ENCODE assay signal across 11 cellular contexts in the genomic region with DNA sequence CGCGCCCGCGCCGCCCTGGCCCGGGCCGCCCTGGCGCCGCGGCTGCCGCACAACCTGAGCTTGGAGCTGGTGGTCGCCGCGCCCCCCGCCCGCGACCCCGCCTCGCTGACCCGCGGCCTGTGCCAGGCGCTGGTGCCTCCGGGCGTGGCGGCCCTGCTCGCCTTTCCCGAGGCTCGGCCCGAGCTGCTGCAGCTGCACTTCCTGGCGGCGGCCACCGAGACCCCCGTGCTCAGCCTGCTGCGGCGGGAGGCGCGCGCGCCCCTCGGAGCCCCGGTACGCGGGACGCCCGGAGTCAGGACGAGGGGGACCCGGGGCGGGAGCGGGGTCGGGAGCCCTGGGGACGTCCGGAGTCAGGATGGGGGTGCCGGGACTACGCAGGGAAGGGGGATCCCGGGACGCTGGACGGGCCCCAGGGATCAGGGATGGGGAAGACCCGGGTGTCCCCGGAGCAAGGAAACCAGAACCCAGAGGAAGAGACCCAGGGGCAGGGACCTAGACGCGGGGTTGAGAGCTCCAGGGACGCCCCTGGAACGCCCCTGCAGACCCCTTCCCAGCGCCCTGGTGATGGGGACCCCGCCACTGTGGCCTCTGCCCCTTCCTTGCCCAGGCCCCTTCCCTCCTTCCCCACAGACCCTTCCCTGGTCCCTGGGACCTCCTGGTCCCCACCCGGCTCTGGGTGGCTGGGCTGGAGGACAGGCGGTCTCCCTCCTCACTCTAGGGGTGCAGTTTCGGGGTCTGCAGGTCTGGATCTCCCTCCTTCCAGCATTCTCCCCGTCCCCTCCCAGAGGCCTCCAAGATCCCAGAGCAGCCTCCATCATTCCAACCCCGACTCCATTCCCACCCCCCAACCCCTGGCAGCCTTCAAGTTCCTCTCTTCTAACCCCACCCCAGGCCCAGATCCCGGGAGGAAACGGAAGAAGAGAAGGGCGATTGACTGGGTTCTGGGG. TPM values are rescaled to one million over a fixed set of nuclear protein-coding genes. Genes with fewer than 3 reads are reported as not detected.
DNase-seq lines count a peak whose midpoint lies in the region; ATAC-seq and TF ChIP-seq lines count a peak whose summit lies in the region.
"Had no signal": no experiment of that assay in that cellular context is flagged by ENCODE, and none has a peak within 500 bp of the region (broad histone marks: within the 10 kb centered on the region; RNA-seq: fewer than 3 reads in every experiment).

No MANE protein-coding gene starts in this region.

- H3K9me3 ChIP-seq in MM.1S (replicated peaks; ENCODE audit: insufficient read depth, low read length), result no peaks in the 10 kb centered on the region

- H3K9me2 ChIP-seq in GM23338 (ENCODE audit: insufficient read depth) (no peaks in the 10 kb centered on the region), MM.1S (replicated peaks; ENCODE audit: insufficient read depth, low read length) (no peaks in the 10 kb centered on the region)

- H3K27me3 ChIP-seq in GM23338 (ENCODE audit: insufficient read depth), result peaks cover 45% of the 10 kb centered on the region
- H3K27me3 ChIP-seq in MM.1S (replicated peaks; ENCODE audit: insufficient read depth, low read length), result peaks cover 51% of the 10 kb centered on the region

- POLR2A ChIA-PET in naive thymus-derived CD8-positive, alpha-beta T cell (lab: Charles Lee), result interaction anchor here (0.6 to 1.5 kb wide), 4 partner anchors 19 to 137 kb away, joined by 3 to 8 read pairs (median 3); no protein-coding TSS in a partner anchor

- H3K9me3 Mint-ChIP-seq in CD14-positive monocyte (peaks cover 0 to 16% (median 9%) of the 10 kb centered on the region in 7 donors), GM23338 (peaks cover 3% of the 10 kb centered on the region; the same call in 1 of the 3 replicates)
- H3K9me3 Mint-ChIP-seq in central memory CD8-positive, alpha-beta T cell, result no peaks in the 10 kb centered on the region
- H3K9me3 Mint-ChIP-seq in naive thymus-derived CD8-positive, alpha-beta T cell, result peaks cover 0 to 3% (median 0%) of the 10 kb centered on the region in 9 donors

- H3K4me3 Mint-ChIP-seq in CD14-positive monocyte (peak overlapping the region; percentile 41 to 84), GM23338 (peak overlapping the region; percentile 52)
- peak overlapping the region; percentile 49 for H3K4me3 Mint-ChIP-seq in central memory CD8-positive, alpha-beta T cell
- peak overlapping the region in 8 of 10 donors; percentile 7 to 69 (median 48) for H3K4me3 Mint-ChIP-seq in naive thymus-derived CD8-positive, alpha-beta T cell
- H3K4me3 Mint-ChIP-seq: activated CD8-positive, alpha-beta memory T cell treated with anti-CD3 and anti-CD28 coated beads, Interleukin-2, amount 10 ng/mL, durations not matched to agents 7 days and 5 days had no signal

- H4K20me1 ChIP-seq in GM23338 (replicated peaks; ENCODE audit: insufficient read depth) (no peaks in the 10 kb centered on the region), MM.1S (ENCODE audit: insufficient read depth, low read length) (no peaks in the 10 kb centered on the region)

- H3K4me1 ChIP-seq in GM23338 (ENCODE audit: insufficient read depth) (no peaks in the 10 kb centered on the region; the same call in 1 of the 2 replicates), MM.1S (ENCODE audit: low read length) (peaks cover 5% of the 10 kb centered on the region)

- no peak overlapping the region for H3K9ac ChIP-seq in MM.1S (ENCODE audit: low read length)

- H3K4me1 Mint-ChIP-seq in CD14-positive monocyte, result peaks cover 12% of the 10 kb centered on the region
- peaks cover 3% of the 10 kb centered on the region; the same call in 2 of the 3 replicates for H3K4me1 Mint-ChIP-seq in GM23338
- H3K4me1 Mint-ChIP-seq in central memory CD8-positive, alpha-beta T cell, result peaks cover 18% of the 10 kb centered on the region
- H3K4me1 Mint-ChIP-seq in naive thymus-derived CD8-positive, alpha-beta T cell, result peaks cover 10 to 28% (median 22%) of the 10 kb centered on the region in 4 donors

- H3K27ac Mint-ChIP-seq in CD14-positive monocyte (peak overlapping the region in 1 of 7 donors; percentile 63), GM23338 (no peak overlapping the region)
- peak overlapping the region; percentile 46 for H3K27ac Mint-ChIP-seq in central memory CD8-positive, alpha-beta T cell (ENCODE audit: low read depth)
- peak overlapping the region in 2 of 10 donors; percentile 43 to 47 for H3K27ac Mint-ChIP-seq in naive thymus-derived CD8-positive, alpha-beta T cell
- H3K27ac Mint-ChIP-seq: activated CD8-positive, alpha-beta memory T cell treated with anti-CD3 and anti-CD28 coated beads, Interleukin-2, amount 10 ng/mL, durations not matched to agents 7 days and 5 days had no signal

- TF ChIP-seq CTCF in CD14-positive monocyte (IDR thresholded peaks at IDR 0.05) (no peak), GM23338 (conservative IDR thresholded peaks at IDR 0.05; ENCODE audit: low read depth in 2 of 2) (no peak), MM.1S (IDR thresholded peaks at IDR 0.05; ENCODE audit: low read length) (no peak)

- ATAC-seq in GM23338, result peak; percentile 3
- no peak for ATAC-seq in central memory CD8-positive, alpha-beta T cell (replicated peaks; ENCODE audit: extremely low read depth, poor library complexity, severe bottlenecking)
- no peak for ATAC-seq in naive thymus-derived CD8-positive, alpha-beta T cell

- H3K36me3 Mint-ChIP-seq in CD14-positive monocyte (peaks cover 0 to 6% of the 10 kb centered on the region in 2 donors), GM23338 (ENCODE audit: low read depth) (no peaks in the 10 kb centered on the region)
- peaks cover 16% of the 10 kb centered on the region for H3K36me3 Mint-ChIP-seq in central memory CD8-positive, alpha-beta T cell (ENCODE audit: insufficient read depth)
- H3K36me3 Mint-ChIP-seq in naive thymus-derived CD8-positive, alpha-beta T cell, result peaks cover 0 to 4% (median 0%) of the 10 kb centered on the region in 3 donors
- H3K36me3 Mint-ChIP-seq: activated CD8-positive, alpha-beta memory T cell treated with anti-CD3 and anti-CD28 coated beads, Interleukin-2, amount 10 ng/mL, durations not matched to agents 7 days and 5 days had no signal

- no peak for DNase-seq in CD14-positive monocyte (ENCODE audit: low spot score)
- peak; percentile 44 for DNase-seq in GM23338 (ENCODE audit: low spot score)
- no peak for DNase-seq in central memory CD8-positive, alpha-beta T cell (ENCODE audit: low spot score in 2 of 2)
- no peak for DNase-seq in naive thymus-derived CD8-positive, alpha-beta T cell
- no peak for DNase-seq in MM.1S
- no peak for DNase-seq in RPMI8226
- no peak for DNase-seq in activated CD4-positive, alpha-beta T cell treated with anti-CD3 and anti-CD28 coated beads for 4 hours

- intact Hi-C loops in CD14-positive monocyte (cut with micrococcal nuclease), result loop anchor here (1.0 kb wide), 2 partner anchors 79 to 80 kb away; no protein-coding TSS in a partner anchor

- H3K4me3 ChIP-seq in GM23338, result peak overlapping the region; percentile 54
- H3K4me3 ChIP-seq in MM.1S (ENCODE audit: low read length), result no peak overlapping the region

- peaks cover 6% of the 10 kb centered on the region; the same call in 1 of the 2 replicates for H3F3A ChIP-seq in GM23338 (replicated peaks; ENCODE audit: low read depth)
- peaks cover 7% of the 10 kb centered on the region; the same call in 1 of the 2 replicates for H3F3A ChIP-seq in MM.1S (ENCODE audit: insufficient read depth, low read length)

- H3K36me3 ChIP-seq in GM23338 (ENCODE audit: insufficient read depth) (no peaks in the 10 kb centered on the region), MM.1S (replicated peaks; ENCODE audit: insufficient read depth, low read length) (no peaks in the 10 kb centered on the region)

- H3K4me2 ChIP-seq in GM23338 (peak overlapping the region; percentile 78), MM.1S (ENCODE audit: low read depth, low read length) (no peak overlapping the region)

- H3K27me3 Mint-ChIP-seq in CD14-positive monocyte (ENCODE audit: low read depth in 3 of 3), result peaks cover 51 to 71% (median 55%) of the 10 kb centered on the region in 3 donors
- peaks cover 57% of the 10 kb centered on the region for H3K27me3 Mint-ChIP-seq in GM23338 (ENCODE audit: insufficient read depth, low read depth, poor library complexity)
- peaks cover 34% of the 10 kb centered on the region for H3K27me3 Mint-ChIP-seq in central memory CD8-positive, alpha-beta T cell
- H3K27me3 Mint-ChIP-seq in naive thymus-derived CD8-positive, alpha-beta T cell, result peaks cover 5 to 32% (median 11%) of the 10 kb centered on the region in 5 donors

- H2AFZ ChIP-seq in GM23338, result peak overlapping the region; percentile 59; the same call in 1 of the 2 replicates
- no peak overlapping the region for H2AFZ ChIP-seq in MM.1S (ENCODE audit: low read length)

- H3K27ac ChIP-seq in GM23338 (ENCODE audit: low read depth), result no peak overlapping the region
- H3K27ac ChIP-seq in MM.1S (ENCODE audit: low read length), result no peak overlapping the region

- H3K79me2 ChIP-seq in GM23338 (replicated peaks; ENCODE audit: insufficient read depth) (no peaks in the 10 kb centered on the region), MM.1S (ENCODE audit: low read length) (no peaks in the 10 kb centered on the region)

RNA-seq across cellular contexts. Expression of a gene that starts 0.6 kb away (rescaled TPM):
- under 1 TPM in 1 of 2 donors, not detected in 1; 0.13 TPM for polyA plus RNA-seq in CD14-positive monocyte
- total RNA-seq in GM23338 (2014; rRNA removed; shearing (Covaris generic)), result 0.23 and 2.8 TPM in 2 replicates
- polyA plus RNA-seq in GM23338 (2016; fragmentation: Nextera tagmentation; extraction: Ambion mirVana), result 0.11 and 0.28 TPM in 2 replicates
- not detected for total RNA-seq in naive thymus-derived CD8-positive, alpha-beta T cell
- not detected for polyA plus RNA-seq in naive thymus-derived CD8-positive, alpha-beta T cell
- total RNA-seq: activated CD8-positive, alpha-beta memory T cell treated with anti-CD3 and anti-CD28 coated beads, Interleukin-2, amount 10 ng/mL, durations not matched to agents 7 days and 5 days; skeletal muscle tissue had no signal

RNA-seq across cellular contexts. Expression of a gene that starts 16.7 kb away (rescaled TPM):
- polyA plus RNA-seq in CD14-positive monocyte, result 10 to 100 TPM; 49.9 to 52.7 TPM
- 112 and 157 TPM in 2 replicates for total RNA-seq in GM23338 (2014; rRNA removed; shearing (Covaris generic))
- polyA plus RNA-seq in GM23338 (2016; fragmentation: Nextera tagmentation; extraction: Ambion mirVana), result 155 and 156 TPM in 2 replicates
- total RNA-seq in naive thymus-derived CD8-positive, alpha-beta T cell, result 10 to 100 TPM; 50.6 to 54.1 TPM
- polyA plus RNA-seq in naive thymus-derived CD8-positive, alpha-beta T cell, result 10 to 100 TPM; 51.2 to 72.7 (median 64.1) TPM

RNA-seq across cellular contexts. Expression of a gene that starts 20.1 kb away (rescaled TPM):
- polyA plus RNA-seq in CD14-positive monocyte (10 to 100 TPM; 37.4 to 45.0 TPM), GM23338 (2016; fragmentation: Nextera tagmentation; extraction: Ambion mirVana) (82.8 and 84.5 TPM in 2 replicates)
- 144 and 196 TPM in 2 replicates for total RNA-seq in GM23338 (2014; rRNA removed; shearing (Covaris generic))
- 100 to 1,000 TPM; 331 to 365 TPM for total RNA-seq in naive thymus-derived CD8-positive, alpha-beta T cell
- 10 to 100 TPM; 37.9 to 77.0 (median 52.0) TPM for polyA plus RNA-seq in naive thymus-derived CD8-positive, alpha-beta T cell

RNA-seq across cellular contexts. Expression of a gene that starts 20.5 kb away (rescaled TPM):
- polyA plus RNA-seq in CD14-positive monocyte (not detected), GM23338 (2016; fragmentation: Nextera tagmentation; extraction: Ambion mirVana) (not detected in 2 replicates)
- not detected in 2 replicates for total RNA-seq in GM23338 (2014; rRNA removed; shearing (Covaris generic))
- total RNA-seq in naive thymus-derived CD8-positive, alpha-beta T cell, result not detected
- not detected for polyA plus RNA-seq in naive thymus-derived CD8-positive, alpha-beta T cell
- total RNA-seq: activated CD8-positive, alpha-beta memory T cell treated with anti-CD3 and anti-CD28 coated beads, Interleukin-2, amount 10 ng/mL, durations not matched to agents 7 days and 5 days; fibroblast of villous mesenchyme; mesenteric fat pad; skeletal muscle tissue had no signal

RNA-seq across cellular contexts. Expression of a gene that starts 25.5 kb away (rescaled TPM):
- polyA plus RNA-seq in CD14-positive monocyte (100 to 1,000 TPM in 1 of 2 donors, 10 to 100 TPM in 1; 69.9 to 144 TPM), GM23338 (2016; fragmentation: Nextera tagmentation; extraction: Ambion mirVana) (314 and 330 TPM in 2 replicates)
- total RNA-seq in GM23338 (2014; rRNA removed; shearing (Covaris generic)), result 392 and 426 TPM in 2 replicates
- total RNA-seq in naive thymus-derived CD8-positive, alpha-beta T cell, result 100 to 1,000 TPM; 211 to 216 TPM
- polyA plus RNA-seq in naive thymus-derived CD8-positive, alpha-beta T cell, result 100 to 1,000 TPM; 498 to 693 (median 515) TPM
